10 cellular contexts compared by ENCODE assay signal in genomic region chr3:72892081-72892763, GRCh38. TPM values are rescaled to one million over a fixed set of nuclear protein-coding genes. Genes with fewer than 3 reads are reported as not detected.
DNase-seq lines count a peak whose midpoint lies in the region; ATAC-seq and TF ChIP-seq lines count a peak whose summit lies in the region.
"Had no signal": no experiment of that assay in that cellular context is flagged by ENCODE, and none has a peak within 500 bp of the region (broad histone marks: within the 10 kb centered on the region; RNA-seq: fewer than 3 reads in every experiment).

No MANE protein-coding gene starts in this region.

- 0 out of 2 replicates have a peak, but pooled peaks cover 4% of the 10 kb centered on the region for H3F3A ChIP-seq in Loucy (ENCODE audit: low read depth)

- H3K9me2 ChIP-seq in Loucy (replicated peaks; ENCODE audit: low read depth, low read length) = no peaks in the 10 kb centered on the region

- in situ Hi-C loops in G401 (cut with HindIII; ENCODE audit: low sequenced_read_pairs) = no loop called here

- H3K4me2 ChIP-seq in Loucy (ENCODE audit: low read depth, low read length, poor library complexity, severe bottlenecking) = peak overlapping the region; percentile 43

- DNase-seq in A172 (ENCODE audit: low spot score) (peak; percentile 54), dorsolateral prefrontal cortex (peak in 9 of 10 donors; percentile 29 to 88 (median 64)), lower lobe of right lung (no peak), activated gamma-delta T cell (lab: John Stamatoyannopoulos, UW) (no peak), OCI-M2 (lab: John Stamatoyannopoulos, UW; ENCODE audit: unreplicated experiment) (no peak), GM19240 (ENCODE audit: insufficient read length, low spot score) (no peak), G401 (ENCODE audit: low spot score) (no peak)
- DNase-seq: activated naive CD8-positive, alpha-beta T cell treated with anti-CD3 and anti-CD28 coated beads, Interleukin-2, amount 50 U/mL, for 24 hours; CD8-positive, alpha-beta T cell had no signal

- H3K9me3 ChIP-seq in Loucy (ENCODE audit: insufficient read depth, low read depth, low read length) (no peaks in the 10 kb centered on the region), lower lobe of right lung (no peaks in the 10 kb centered on the region)

- H3K27ac ChIP-seq in dorsolateral prefrontal cortex (peak overlapping the region in 57 of 59 donors; percentile 37 to 92 (median 80)), lower lobe of right lung (peak overlapping the region; percentile 21)

- peak overlapping the region; percentile 8; the same call in 1 of the 2 replicates for H2AFZ ChIP-seq in Loucy (ENCODE audit: low read length)

- H3K27me3 ChIP-seq in Loucy (ENCODE audit: insufficient read depth, low read length, poor library complexity, severe bottlenecking) (no peaks in the 10 kb centered on the region), dorsolateral prefrontal cortex (no peaks in the 10 kb centered on the region), lower lobe of right lung (ENCODE audit: low read depth) (peaks cover 15% of the 10 kb centered on the region)

- intact Hi-C loops in dorsolateral prefrontal cortex (cut with DNase I) (loop anchor here in 1 of 2 donors (5.0 kb wide), 2 partner anchors 45 to 170 kb away; partner anchors contain the start of genes EBLN2 and SHQ1), lower lobe of right lung (cut with DNase I) (no loop called here)

- H3K4me1 ChIP-seq in Loucy (ENCODE audit: insufficient read depth, low read length, poor library complexity, severe bottlenecking) = peaks cover 53% of the 10 kb centered on the region
- peaks cover 18% of the 10 kb centered on the region for H3K4me1 ChIP-seq in lower lobe of right lung

- no peaks in the 10 kb centered on the region for H3K79me2 ChIP-seq in Loucy (ENCODE audit: insufficient read depth, low read length)

- H3K9ac ChIP-seq in Loucy (ENCODE audit: low read depth, low read length, poor library complexity, severe bottlenecking) = no peak overlapping the region

- no peaks in the 10 kb centered on the region for H4K20me1 ChIP-seq in Loucy (ENCODE audit: insufficient read depth, low read length, poor library complexity, severe bottlenecking)

- TF ChIP-seq CTCF in Loucy (conservative IDR thresholded peaks at IDR 0.05; ENCODE audit: low read length) (no peak), dorsolateral prefrontal cortex (IDR thresholded peaks at IDR 0.05 in 54 of 56, conservative IDR thresholded peaks at IDR 0.05 in 2 of 56; ENCODE audit: low read depth in 1 of 56, partially characterized antibody in 56 of 56) (peak in 8 of 56 donors; percentile 5 to 36 (median 18)), lower lobe of right lung (IDR thresholded peaks at IDR 0.05) (no peak)

- no peaks in the 10 kb centered on the region for H3K36me3 ChIP-seq in Loucy (ENCODE audit: insufficient read depth, low read length)
- no peaks in the 10 kb centered on the region for H3K36me3 ChIP-seq in lower lobe of right lung

- ATAC-seq in lower lobe of right lung = peak in 1 of 2 donors; percentile 23
- ATAC-seq: activated naive CD8-positive, alpha-beta T cell treated with anti-CD3 and anti-CD28 coated beads, Interleukin-2, amount 50 U/mL, for 24 hours; CD8-positive, alpha-beta T cell had no signal

- H3K4me3 ChIP-seq in Loucy (ENCODE audit: low read length, poor library complexity, severe bottlenecking) (peak overlapping the region; percentile 12), dorsolateral prefrontal cortex (peak overlapping the region in 4 of 59 donors; percentile 8 to 20 (median 16)), lower lobe of right lung (no peak overlapping the region)

RNA-seq across cellular contexts. Expression of gene GXYLT2, which starts 4.4 kb away (rescaled TPM):
- total RNA-seq in A172 (2014; rRNA removed; shearing (Covaris generic)) = 6.0 and 6.6 TPM in 2 replicates
- total RNA-seq in dorsolateral prefrontal cortex (10 to 100 TPM in 46 of 120 experiments, 1 to 10 TPM in 74; 4.5 to 19.1 (median 9.2) TPM), lower lobe of right lung (6.7 TPM)
- 10.3 and 13.9 TPM in 2 replicates for total RNA-seq in G401 (2014; rRNA removed; shearing (Covaris generic))
- total RNA-seq: CD8-positive, alpha-beta T cell had no signal

RNA-seq across cellular contexts. Expression of gene SHQ1, which starts 44.0 kb away (rescaled TPM):
- total RNA-seq in A172 (2014; rRNA removed; shearing (Covaris generic)) = 15.4 and 15.8 TPM in 2 replicates
- 10 to 100 TPM; 14.8 to 39.4 (median 25.9) TPM for total RNA-seq in dorsolateral prefrontal cortex
- 16.8 TPM for total RNA-seq in lower lobe of right lung
- total RNA-seq in G401 (2014; rRNA removed; shearing (Covaris generic)) = 28.9 and 32.0 TPM in 2 replicates

Comparison
In these comparisons a context has a peak if more than half of its experiments do, and no peak if none do; other contexts are left out.
1. DNase-seq: peak in A172 (single experiment) and dorsolateral prefrontal cortex (9 of 10); none in lower lobe of right lung (single experiment), activated gamma-delta T cell (single experiment), OCI-M2 (single experiment), GM19240 (single experiment) and G401 (single experiment).